ENCODE assay signal across 14 cellular contexts in genomic region chr7:99210265-99210970, GRCh38. TPM values are rescaled to one million over a fixed set of nuclear protein-coding genes. Genes with fewer than 3 reads are reported as not detected.
DNase-seq lines count a peak whose midpoint lies in the region; ATAC-seq and TF ChIP-seq lines count a peak whose summit lies in the region.
"Had no signal": no experiment of that assay in that cellular context is flagged by ENCODE, and none has a peak within 500 bp of the region (broad histone marks: within the 10 kb centered on the region; RNA-seq: fewer than 3 reads in every experiment).

No MANE protein-coding gene starts in this region.

- H3K27me3 ChIP-seq in breast epithelium (no peaks in the 10 kb centered on the region), lung (ENCODE audit: control insufficient read depth, insufficient read depth) (no peaks in the 10 kb centered on the region)
- H3K27me3 ChIP-seq: right atrium auricular region, uterus had no signal

- TF ChIP-seq CTCF in AG10803 (conservative IDR thresholded peaks at IDR 0.05; ENCODE audit: low read length) (no peak), breast epithelium (IDR thresholded peaks at IDR 0.05) (no peak), lung (IDR thresholded peaks at IDR 0.05; ENCODE audit: control extremely low read depth, extremely low read depth) (no peak)

- DNase-seq in AG10803 (ENCODE audit: low read depth) = peak; percentile 34
- peak; percentile 11 for DNase-seq in MV-4-11 (lab: John Stamatoyannopoulos, UW)
- no peak for DNase-seq in breast epithelium (ENCODE audit: low spot score in 2 of 2)
- DNase-seq in lung (ENCODE audit: low spot score) = no peak
- no peak for DNase-seq in superior temporal gyrus (ENCODE audit: extremely low spot score)
- DNase-seq in DMS79 (lab: John Stamatoyannopoulos, UW) = no peak
- DNase-seq in activated T-cell treated with anti-CD3 and anti-CD28 coated beads, Interleukin-2, amount 50 U/mL, for 48 hours = no peak
- DNase-seq: activated CD8-positive, alpha-beta memory T cell treated with anti-CD3 and anti-CD28 coated beads, Interleukin-2, amount 10 ng/mL, durations not matched to agents 7 days and 5 days; BE2C; NCI-H1694 treated with DMSO at 0.1 percent for 48 hours; uterus had no signal

- H3K4me1 ChIP-seq in breast epithelium (no peaks in the 10 kb centered on the region), lung (ENCODE audit: control insufficient read depth in 2 of 2, insufficient read depth in 2 of 2, low read length in 2 of 2) (no peaks in the 10 kb centered on the region)
- H3K4me1 ChIP-seq: BE2C, right atrium auricular region, uterus had no signal

- intact Hi-C loops in breast epithelium (cut with DNase I; ENCODE audit: low total_unique reads) = no loop called here

- no peaks in the 10 kb centered on the region for H3K9me3 ChIP-seq in breast epithelium
- H3K9me3 ChIP-seq in lung (ENCODE audit: control insufficient read depth in 2 of 2, insufficient read depth in 1 of 2, low read length in 1 of 2) = peaks cover 0 to 1% of the 10 kb centered on the region in 2 donors
- H3K9me3 ChIP-seq: BE2C, right atrium auricular region, uterus had no signal

- H3K27ac ChIP-seq in breast epithelium (peak overlapping the region; percentile 56 to 84), lung (ENCODE audit: low read depth in 1 of 2, low read length in 1 of 2) (peak overlapping the region in 1 of 2 donors; percentile 94)
- H3K27ac ChIP-seq: right atrium auricular region, uterus had no signal

- H3K4me3 ChIP-seq in AG10803 (ENCODE audit: low read length) (no peak overlapping the region), breast epithelium (no peak overlapping the region), lung (no peak overlapping the region)
- H3K4me3 ChIP-seq: right atrium auricular region, uterus had no signal

- 52 to 70% methylated on average over 3 of the region's 3 CpGs for WGBS in lung, 2 donors

- ATAC-seq in lung (ENCODE audit: insufficient read depth, low FRiP score) = peak; percentile 78
- ATAC-seq in GM19455 (IDR thresholded peaks at IDR 0.05; ENCODE audit: unreplicated experiment) = no peak
- ATAC-seq: activated CD8-positive, alpha-beta memory T cell treated with anti-CD3 and anti-CD28 coated beads, Interleukin-2, amount 10 ng/mL, durations not matched to agents 7 days and 5 days had no signal

- no peak for TF ChIP-seq POLR2A in breast epithelium (IDR thresholded peaks at IDR 0.05)

- H3K36me3 ChIP-seq in breast epithelium = no peaks in the 10 kb centered on the region
- H3K36me3 ChIP-seq in lung (ENCODE audit: control insufficient read depth in 2 of 2, insufficient read depth in 2 of 2, low read length in 2 of 2) = no peaks in the 10 kb centered on the region
- H3K36me3 ChIP-seq: BE2C, right atrium auricular region, uterus had no signal

RNA-seq across cellular contexts. Expression of gene KPNA7, which starts 2.5 kb away (rescaled TPM):
- under 1 TPM in 2 of 3 donors, not detected in 1; 0.15 to 0.33 TPM for total RNA-seq in breast epithelium
- total RNA-seq in lung = 1 to 10 TPM in 1 of 2 donors, under 1 TPM in 1; 0.40 to 1.3 TPM
- polyA plus RNA-seq in lung = under 1 TPM; 0.55 to 0.58 TPM
- total RNA-seq: activated CD8-positive, alpha-beta memory T cell treated with anti-CD3 and anti-CD28 coated beads, Interleukin-2, amount 10 ng/mL, durations not matched to agents 7 days and 5 days; HT1080; right atrium auricular region; uterus had no signal

Comparison
In these comparisons a context has a peak if more than half of its experiments do, and no peak if none do; other contexts are left out.
1. DNase-seq: peak in AG10803 (single experiment) and MV-4-11 (single experiment); none in breast epithelium (0 of 2), lung (single experiment), superior temporal gyrus (single experiment), DMS79 (single experiment) and activated T-cell treated with anti-CD3 and anti-CD28 coated beads, Interleukin-2, amount 50 U/mL, for 48 hours (0 of 2).